23 cellular contexts compared by ENCODE assay signal in genomic region chr17:36859003-36859300, GRCh38.
"Had no signal": no experiment of that assay in that cellular context is flagged by ENCODE, and none has a peak within 500 bp of the region (broad histone marks: within the 10 kb centered on the region; RNA-seq: fewer than 3 reads in every experiment).

No MANE protein-coding gene starts in this region.

- DNase-seq: effector CD4-positive, alpha-beta T cell; endodermal cell; foreskin melanocyte; head of caudate nucleus; hippocampal formation; kidney glomerular epithelial cell; natural killer cell; occipital lobe; pancreas; right cardiac atrium; stimulated activated CD4-positive, alpha-beta T cell treated with anti-CD3 and anti-CD28 coated beads, Interleukin-4, amount 100 ng/mL, for 1 hour; stimulated activated CD8-positive, alpha-beta memory T cell treated with anti-CD3 and anti-CD28 coated beads, Interleukin-4, amount 100 ng/mL, for 48 hours; stimulated activated naive CD8-positive, alpha-beta T cell treated with anti-CD3 and anti-CD28 coated beads, Interleukin-15, Interleukin-2, amounts not matched to agents 100 U/mL and 50 U/mL, for 24 hours; thyroid gland; upper lobe of left lung had no signal

- H3K36me3 Mint-ChIP-seq: mesothelial cell of epicardium; natural killer cell; stimulated activated effector memory CD8-positive, alpha-beta T cell treated with anti-CD3 and anti-CD28 coated beads, Interleukin-12 subunit alpha, Interleukin-12 subunit beta, amount 100 ng/mL, for 72 hours had no signal

- H3K9me3 Mint-ChIP-seq: endodermal cell; mesothelial cell of epicardium; natural killer cell; neural crest cell; stimulated activated effector memory CD8-positive, alpha-beta T cell treated with anti-CD3 and anti-CD28 coated beads, Interleukin-12 subunit alpha, Interleukin-12 subunit beta, amount 100 ng/mL, for 72 hours had no signal

- H3K27me3 ChIP-seq: pancreas, thyroid gland, upper lobe of left lung, vagina had no signal

- ATAC-seq: natural killer cell; pancreas; right cardiac atrium; stimulated activated effector memory CD8-positive, alpha-beta T cell treated with anti-CD3 and anti-CD28 coated beads, Interleukin-12 subunit alpha, Interleukin-12 subunit beta, amount 100 ng/mL, for 72 hours; stimulated activated naive CD8-positive, alpha-beta T cell treated with anti-CD3 and anti-CD28 coated beads, Interleukin-15, Interleukin-2, amounts not matched to agents 100 U/mL and 50 U/mL, for 24 hours had no signal

- H3K4me3 Mint-ChIP-seq: endodermal cell; mesothelial cell of epicardium; natural killer cell; neural crest cell; stimulated activated effector memory CD8-positive, alpha-beta T cell treated with anti-CD3 and anti-CD28 coated beads, Interleukin-12 subunit alpha, Interleukin-12 subunit beta, amount 100 ng/mL, for 72 hours had no signal

- H3K27ac ChIP-seq: coronary artery, pancreas, suprapubic skin, thyroid gland, upper lobe of left lung, vagina had no signal

- H3K27ac Mint-ChIP-seq: endodermal cell; mesothelial cell of epicardium; natural killer cell; progenitor cell of endocrine pancreas; stimulated activated effector memory CD8-positive, alpha-beta T cell treated with anti-CD3 and anti-CD28 coated beads, Interleukin-12 subunit alpha, Interleukin-12 subunit beta, amount 100 ng/mL, for 72 hours had no signal

- H3K4me1 ChIP-seq: pancreas, thyroid gland, upper lobe of left lung, vagina had no signal

- H3K9me3 ChIP-seq: pancreas, suprapubic skin, thyroid gland, upper lobe of left lung, vagina had no signal

- H3K4me3 ChIP-seq: coronary artery, pancreas, smooth muscle cell, suprapubic skin, thyroid gland, upper lobe of left lung, vagina had no signal

- H3K4me1 Mint-ChIP-seq: natural killer cell; neural crest cell; stimulated activated effector memory CD8-positive, alpha-beta T cell treated with anti-CD3 and anti-CD28 coated beads, Interleukin-12 subunit alpha, Interleukin-12 subunit beta, amount 100 ng/mL, for 72 hours had no signal

- H3K36me3 ChIP-seq: pancreas, suprapubic skin, thyroid gland, upper lobe of left lung, vagina had no signal
